In the genomic region with DNA sequence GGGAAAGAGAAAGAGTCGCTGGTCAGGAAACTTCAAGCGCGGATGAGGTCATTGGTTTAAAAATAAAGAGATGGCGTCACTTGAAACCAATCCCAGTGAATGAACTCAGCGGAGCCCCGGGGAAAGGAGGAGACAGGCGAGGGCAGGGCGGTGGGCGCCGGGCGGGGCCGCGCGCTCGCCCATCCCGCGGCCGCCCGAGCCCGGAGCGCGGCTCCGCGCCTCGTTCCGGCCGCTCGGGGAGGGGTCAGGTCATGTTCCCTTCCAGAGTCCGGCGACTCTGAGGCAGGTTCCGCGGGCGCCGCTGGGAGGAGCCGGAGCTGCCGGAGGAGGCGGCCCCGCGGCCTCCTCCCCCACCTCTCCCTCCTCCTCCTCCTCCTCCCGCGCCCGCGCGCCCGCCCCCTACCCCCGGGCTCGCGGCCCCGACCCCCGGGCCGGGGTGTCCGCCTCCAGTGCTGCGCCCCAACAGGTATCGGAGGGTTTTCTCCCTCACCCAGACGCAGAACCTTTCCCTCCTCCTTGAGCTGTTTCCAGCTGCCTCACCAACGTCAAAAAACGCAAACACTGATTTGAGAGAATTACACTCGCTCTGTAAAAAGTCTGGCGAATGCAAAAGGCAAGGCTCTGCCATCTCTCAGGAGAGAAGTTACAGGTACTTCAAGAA, we compare ENCODE assay signal across 1 cellular context.
A peak's percentile ranks its signal among the peaks of the same experiment; 100 is the strongest.
TF ChIP-seq lines count a peak whose summit lies in the region.

A gene with protein sequence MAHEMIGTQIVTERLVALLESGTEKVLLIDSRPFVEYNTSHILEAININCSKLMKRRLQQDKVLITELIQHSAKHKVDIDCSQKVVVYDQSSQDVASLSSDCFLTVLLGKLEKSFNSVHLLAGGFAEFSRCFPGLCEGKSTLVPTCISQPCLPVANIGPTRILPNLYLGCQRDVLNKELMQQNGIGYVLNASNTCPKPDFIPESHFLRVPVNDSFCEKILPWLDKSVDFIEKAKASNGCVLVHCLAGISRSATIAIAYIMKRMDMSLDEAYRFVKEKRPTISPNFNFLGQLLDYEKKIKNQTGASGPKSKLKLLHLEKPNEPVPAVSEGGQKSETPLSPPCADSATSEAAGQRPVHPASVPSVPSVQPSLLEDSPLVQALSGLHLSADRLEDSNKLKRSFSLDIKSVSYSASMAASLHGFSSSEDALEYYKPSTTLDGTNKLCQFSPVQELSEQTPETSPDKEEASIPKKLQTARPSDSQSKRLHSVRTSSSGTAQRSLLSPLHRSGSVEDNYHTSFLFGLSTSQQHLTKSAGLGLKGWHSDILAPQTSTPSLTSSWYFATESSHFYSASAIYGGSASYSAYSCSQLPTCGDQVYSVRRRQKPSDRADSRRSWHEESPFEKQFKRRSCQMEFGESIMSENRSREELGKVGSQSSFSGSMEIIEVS (minus strand): TSS at position 279 of the 661 bp plus-strand sequence. CDS start 41,765 bp downstream, outside the sequence.

TF ChIP-seq in SK-N-SH, 30 proteins besides CTCF, POLR2A, EP300 and RAD21 (continued from another document):
- TF ChIP-seq CHD2 (IDR thresholded peaks at IDR 0.05; ENCODE audit: low read length, partially characterized antibody) (peak; percentile 15), GABPA (IDR thresholded peaks at IDR 0.05; ENCODE audit: low read depth) (peak; percentile 14; the same call in 1 of the 2 replicates), RXRA (IDR thresholded peaks at IDR 0.05; ENCODE audit: borderline replicate concordance, low read depth) (no peak), FOXM1 (IDR thresholded peaks at IDR 0.05; ENCODE audit: low read depth) (no peak), MEF2A (IDR thresholded peaks at IDR 0.05; ENCODE audit: borderline replicate concordance, low read depth) (peak; percentile 95), FOXJ3 (CRISPR knock-in tag; IDR thresholded peaks at IDR 0.05) (no peak), FOSL2 (IDR thresholded peaks at IDR 0.05; ENCODE audit: borderline replicate concordance, low read depth) (peak; percentile 8; the same call in 1 of the 2 replicates), NRF1 (IDR thresholded peaks at IDR 0.05; ENCODE audit: low read depth, low read length) (no peak), MXI1 (IDR thresholded peaks at IDR 0.05; ENCODE audit: low read depth, low read length) (peak; percentile 44; the same call in 1 of the 2 replicates), RCOR1 (IDR thresholded peaks at IDR 0.05; ENCODE audit: low read length) (no peak), POLR2AphosphoS5 (IDR thresholded peaks at IDR 0.05; ENCODE audit: low read depth, low read length) (0 out of 2 replicates have a peak, but pooled peaks have one; percentile 20), TEAD4 (IDR thresholded peaks at IDR 0.05; ENCODE audit: borderline replicate concordance, insufficient read depth) (0 out of 2 replicates have a peak, but pooled peaks have one; percentile 13), TAF1 (IDR thresholded peaks at IDR 0.05; ENCODE audit: borderline replicate concordance, low read depth, low read length) (peak; percentile 63; the same call in 1 of the 2 replicates)
- TF ChIP-seq, protein P1, sequence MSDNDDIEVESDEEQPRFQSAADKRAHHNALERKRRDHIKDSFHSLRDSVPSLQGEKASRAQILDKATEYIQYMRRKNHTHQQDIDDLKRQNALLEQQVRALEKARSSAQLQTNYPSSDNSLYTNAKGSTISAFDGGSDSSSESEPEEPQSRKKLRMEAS (IDR thresholded peaks at IDR 0.05; ENCODE audit: low read depth): no peak; the same call in 1 of the 2 replicates
- TF ChIP-seq, protein P2, sequence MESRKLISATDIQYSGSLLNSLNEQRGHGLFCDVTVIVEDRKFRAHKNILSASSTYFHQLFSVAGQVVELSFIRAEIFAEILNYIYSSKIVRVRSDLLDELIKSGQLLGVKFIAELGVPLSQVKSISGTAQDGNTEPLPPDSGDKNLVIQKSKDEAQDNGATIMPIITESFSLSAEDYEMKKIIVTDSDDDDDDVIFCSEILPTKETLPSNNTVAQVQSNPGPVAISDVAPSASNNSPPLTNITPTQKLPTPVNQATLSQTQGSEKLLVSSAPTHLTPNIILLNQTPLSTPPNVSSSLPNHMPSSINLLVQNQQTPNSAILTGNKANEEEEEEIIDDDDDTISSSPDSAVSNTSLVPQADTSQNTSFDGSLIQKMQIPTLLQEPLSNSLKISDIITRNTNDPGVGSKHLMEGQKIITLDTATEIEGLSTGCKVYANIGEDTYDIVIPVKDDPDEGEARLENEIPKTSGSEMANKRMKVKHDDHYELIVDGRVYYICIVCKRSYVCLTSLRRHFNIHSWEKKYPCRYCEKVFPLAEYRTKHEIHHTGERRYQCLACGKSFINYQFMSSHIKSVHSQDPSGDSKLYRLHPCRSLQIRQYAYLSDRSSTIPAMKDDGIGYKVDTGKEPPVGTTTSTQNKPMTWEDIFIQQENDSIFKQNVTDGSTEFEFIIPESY (IDR thresholded peaks at IDR 0.05; ENCODE audit: borderline replicate concordance, low read depth): no peak
- TF ChIP-seq, protein P3, sequence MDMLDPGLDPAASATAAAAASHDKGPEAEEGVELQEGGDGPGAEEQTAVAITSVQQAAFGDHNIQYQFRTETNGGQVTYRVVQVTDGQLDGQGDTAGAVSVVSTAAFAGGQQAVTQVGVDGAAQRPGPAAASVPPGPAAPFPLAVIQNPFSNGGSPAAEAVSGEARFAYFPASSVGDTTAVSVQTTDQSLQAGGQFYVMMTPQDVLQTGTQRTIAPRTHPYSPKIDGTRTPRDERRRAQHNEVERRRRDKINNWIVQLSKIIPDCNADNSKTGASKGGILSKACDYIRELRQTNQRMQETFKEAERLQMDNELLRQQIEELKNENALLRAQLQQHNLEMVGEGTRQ (IDR thresholded peaks at IDR 0.05; ENCODE audit: borderline replicate concordance, low read depth, low read length): no peak
